In the genomic region with DNA sequence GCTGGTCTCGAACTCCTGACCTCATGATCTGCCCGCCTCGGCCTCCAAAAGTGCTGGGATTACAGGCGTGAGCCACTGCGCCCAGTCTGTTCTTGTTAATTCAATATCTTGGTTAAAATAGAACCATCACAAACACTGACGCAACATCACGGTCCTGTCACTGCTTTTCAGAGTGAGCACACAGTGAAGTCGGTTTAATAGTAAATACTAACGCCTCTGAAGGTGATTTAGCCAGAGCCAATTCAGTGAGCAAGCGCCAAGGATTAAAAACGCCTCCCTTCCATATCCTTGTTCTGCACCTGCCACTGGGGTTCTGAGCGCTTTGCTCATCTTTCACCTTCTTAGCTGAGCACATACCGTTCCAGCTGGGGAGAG, we compare ENCODE assay signal across 17 cellular contexts. TPM values are rescaled to one million over a fixed set of nuclear protein-coding genes. Genes with fewer than 3 reads are reported as not detected.
DNase-seq lines count a peak whose midpoint lies in the region; ATAC-seq and TF ChIP-seq lines count a peak whose summit lies in the region.
"Had no signal": no experiment of that assay in that cellular context is flagged by ENCODE, and none has a peak within 500 bp of the region (broad histone marks: within the 10 kb centered on the region; RNA-seq: fewer than 3 reads in every experiment).

No MANE protein-coding gene starts in this region.

- TF ChIP-seq CTCF in right atrium auricular region (IDR thresholded peaks at IDR 0.05), result no peak

- no peaks in the 10 kb centered on the region for H3K9me3 Mint-ChIP-seq in effector memory CD8-positive, alpha-beta T cell
- H3K9me3 Mint-ChIP-seq: CD4-positive, CD25-positive, alpha-beta regulatory T cell; mesothelial cell of epicardium; natural killer cell had no signal

- H3K4me3 Mint-ChIP-seq in T-helper 17 cell, result no peak overlapping the region
- H3K4me3 Mint-ChIP-seq in effector memory CD8-positive, alpha-beta T cell, result no peak overlapping the region
- H3K4me3 Mint-ChIP-seq: activated CD8-positive, alpha-beta T cell treated with anti-CD3 and anti-CD28 coated beads, Interleukin-2, amount 10 ng/mL, durations not matched to agents 7 days and 5 days; CD4-positive, CD25-positive, alpha-beta regulatory T cell; mesothelial cell of epicardium; natural killer cell had no signal

- intact Hi-C loops in Right ventricle myocardium inferior (cut with DNase I), result no loop called here
- intact Hi-C loops in cardiac septum (cut with DNase I), result no loop called here

- H3K27ac ChIP-seq in right atrium auricular region, result peak overlapping the region; percentile 26 to 64
- H3K27ac ChIP-seq: adrenal gland had no signal

- no peaks in the 10 kb centered on the region for H3K9me3 ChIP-seq in T-helper 17 cell (ENCODE audit: control insufficient read depth, low read length, poor library complexity, severe bottlenecking)
- no peaks in the 10 kb centered on the region for H3K9me3 ChIP-seq in right atrium auricular region
- H3K9me3 ChIP-seq: adrenal gland had no signal

- peaks cover 6% of the 10 kb centered on the region for H3K36me3 Mint-ChIP-seq in T-helper 17 cell (ENCODE audit: low read depth)
- H3K36me3 Mint-ChIP-seq in effector memory CD8-positive, alpha-beta T cell (ENCODE audit: insufficient read depth), result peaks cover 43% of the 10 kb centered on the region
- H3K36me3 Mint-ChIP-seq: natural killer cell had no signal

- no peaks in the 10 kb centered on the region for H3K27me3 ChIP-seq in right atrium auricular region
- H3K27me3 ChIP-seq: adrenal gland had no signal

- peaks cover 4% of the 10 kb centered on the region for H3K27me3 Mint-ChIP-seq in T-helper 17 cell
- peaks cover 0 to 4% of the 10 kb centered on the region in 2 donors for H3K27me3 Mint-ChIP-seq in effector memory CD8-positive, alpha-beta T cell
- H3K27me3 Mint-ChIP-seq: CD4-positive, CD25-positive, alpha-beta regulatory T cell had no signal

- H3K36me3 ChIP-seq in right atrium auricular region, result peaks cover 13% of the 10 kb centered on the region

- H3K4me1 ChIP-seq in right atrium auricular region, result peaks cover 0 to 9% of the 10 kb centered on the region in 2 donors

- ATAC-seq in Right ventricle myocardium inferior (peak; percentile 36), T-helper 17 cell (no peak), GM19324 (IDR thresholded peaks at IDR 0.05; ENCODE audit: low FRiP score, unreplicated experiment) (no peak)
- ATAC-seq in effector memory CD8-positive, alpha-beta T cell (replicated peaks), result no peak
- ATAC-seq: sciatic nerve had no signal

- peaks cover 6% of the 10 kb centered on the region for H3K4me1 Mint-ChIP-seq in T-helper 17 cell
- peaks cover 4% of the 10 kb centered on the region in 2 donors for H3K4me1 Mint-ChIP-seq in effector memory CD8-positive, alpha-beta T cell (ENCODE audit: low read depth in 2 of 2)

- H3K4me3 ChIP-seq in right atrium auricular region, result no peak overlapping the region
- H3K4me3 ChIP-seq: adrenal gland had no signal

- DNase-seq in Right ventricle myocardium inferior (ENCODE audit: missing footprints), result no peak
- DNase-seq in cardiac septum (ENCODE audit: low spot score), result no peak
- DNase-seq in T-helper 17 cell, result no peak
- no peak for DNase-seq in right atrium auricular region (ENCODE audit: low spot score)
- DNase-seq in activated gamma-delta T cell treated with Interleukin-2 at 50 U/mL for 16 hours, result no peak
- DNase-seq in effector memory CD8-positive, alpha-beta T cell, result no peak
- DNase-seq: activated CD8-positive, alpha-beta T cell treated with anti-CD3 and anti-CD28 coated beads, Interleukin-2, amount 10 ng/mL, durations not matched to agents 7 days and 5 days; activated T-cell treated with anti-CD3 and anti-CD28 coated beads, Interleukin-2, amount 50 U/mL, for 1 hour; adrenal gland; CD4-positive, CD25-positive, alpha-beta regulatory T cell; dermis blood vessel endothelial cell; natural killer cell; NCI-H1930; RPMI8226 had no signal

- peak overlapping the region; percentile 61 for H3K27ac Mint-ChIP-seq in T-helper 17 cell
- no peak overlapping the region for H3K27ac Mint-ChIP-seq in effector memory CD8-positive, alpha-beta T cell
- H3K27ac Mint-ChIP-seq: activated CD8-positive, alpha-beta T cell treated with anti-CD3 and anti-CD28 coated beads, Interleukin-2, amount 10 ng/mL, durations not matched to agents 7 days and 5 days; mesothelial cell of epicardium had no signal

RNA-seq across cellular contexts. Expression of gene LAMP1, which starts 30.3 kb away (rescaled TPM):
- total RNA-seq in Right ventricle myocardium inferior (104 TPM), cardiac septum (91.4 TPM), T-helper 17 cell (100 to 1,000 TPM in 1 of 2 donors, 10 to 100 TPM in 1; 92.5 to 102 TPM), right atrium auricular region (10 to 100 TPM; 70.0 to 73.7 TPM)

RNA-seq across cellular contexts. Expression of gene GRTP1, which starts 36.6 kb away (rescaled TPM):
- total RNA-seq in Right ventricle myocardium inferior (1.5 TPM), cardiac septum (0.70 TPM), T-helper 17 cell (under 1 TPM in 1 of 2 donors, not detected in 1; 0.57 TPM), right atrium auricular region (1 to 10 TPM in 1 of 2 donors, under 1 TPM in 1; 0.48 to 2.4 TPM)
- total RNA-seq: activated CD8-positive, alpha-beta T cell treated with anti-CD3 and anti-CD28 coated beads, Interleukin-2, amount 10 ng/mL, durations not matched to agents 7 days and 5 days; CD4-positive, CD25-positive, alpha-beta regulatory T cell; natural killer cell had no signal
